Comparison of ENCODE assay signal across 14 cellular contexts in the genomic region with DNA sequence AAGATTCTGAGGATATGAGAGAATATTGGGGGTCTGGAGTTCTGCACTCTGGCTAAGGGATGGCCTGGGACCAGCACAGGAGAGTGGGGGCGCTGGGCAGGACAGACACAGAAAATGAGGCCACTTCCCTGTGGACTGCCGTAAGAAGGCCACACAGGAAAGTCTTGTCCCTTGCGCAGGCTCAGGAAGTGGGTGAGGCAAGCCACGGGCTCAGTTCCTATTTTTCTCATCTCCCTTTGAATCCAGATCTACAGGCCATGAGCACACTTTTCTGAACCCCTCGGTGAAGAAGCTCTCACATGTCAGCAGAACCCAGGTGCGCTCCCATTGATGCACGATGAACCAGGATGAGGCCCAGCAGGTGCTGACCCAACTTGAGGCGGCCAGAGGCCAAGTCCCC.
"Had no signal": no experiment of that assay in that cellular context is flagged by ENCODE, and none has a peak within 500 bp of the region (broad histone marks: within the 10 kb centered on the region; RNA-seq: fewer than 3 reads in every experiment).

No MANE protein-coding gene starts in this region.

- H3K4me3 Mint-ChIP-seq: activated CD8-positive, alpha-beta T cell treated with anti-CD3 and anti-CD28 coated beads, Interleukin-2, amount 10 ng/mL, durations not matched to agents 7 days and 5 days; memory B cell; nephron progenitor cell had no signal

- H3K36me3 Mint-ChIP-seq: memory B cell had no signal

- H3K36me3 ChIP-seq: breast epithelium, esophagus squamous epithelium, stomach, thoracic aorta, uterus had no signal

- H3K4me1 Mint-ChIP-seq: memory B cell, nephron progenitor cell had no signal

- ATAC-seq: activated CD8-positive, alpha-beta T cell treated with anti-CD3 and anti-CD28 coated beads, Interleukin-2, amount 10 ng/mL, durations not matched to agents 7 days and 5 days had no signal

- H3K27ac Mint-ChIP-seq: activated CD8-positive, alpha-beta T cell treated with anti-CD3 and anti-CD28 coated beads, Interleukin-2, amount 10 ng/mL, durations not matched to agents 7 days and 5 days; memory B cell; nephron progenitor cell had no signal

- H3K9me3 Mint-ChIP-seq: memory B cell, nephron progenitor cell had no signal

- DNase-seq: activated CD4-positive, alpha-beta T cell treated with anti-CD3 and anti-CD28 coated beads for 4 hours; activated CD8-positive, alpha-beta memory T cell treated with anti-CD3 and anti-CD28 coated beads, Interleukin-2, amount 50 U/mL, for 48 hours; activated CD8-positive, alpha-beta T cell treated with anti-CD3 and anti-CD28 coated beads, Interleukin-2, amount 10 ng/mL, durations not matched to agents 7 days and 5 days; activated naive CD4-positive, alpha-beta T cell; esophagus squamous epithelium; foreskin fibroblast; left cardiac atrium; nephron progenitor cell; stomach; uterus had no signal

- H3K27ac ChIP-seq: breast epithelium, esophagus squamous epithelium, stomach, thoracic aorta, uterus, VCaP had no signal

- H3K27me3 Mint-ChIP-seq: memory B cell had no signal

- H3K4me3 ChIP-seq: breast epithelium, esophagus squamous epithelium, stomach, thoracic aorta, uterus had no signal

- H3K9me3 ChIP-seq: breast epithelium, esophagus squamous epithelium, stomach, thoracic aorta, uterus had no signal

- H3K4me1 ChIP-seq: breast epithelium, esophagus squamous epithelium, uterus had no signal

- H3K27me3 ChIP-seq: breast epithelium, stomach, uterus had no signal
